Comparison of ENCODE assay signal across 14 cellular contexts in genomic region chr7:48182736-48183369, GRCh38. TPM values are rescaled to one million over a fixed set of nuclear protein-coding genes. Genes with fewer than 3 reads are reported as not detected.
DNase-seq lines count a peak whose midpoint lies in the region; ATAC-seq and TF ChIP-seq lines count a peak whose summit lies in the region.
"Had no signal": no experiment of that assay in that cellular context is flagged by ENCODE, and none has a peak within 500 bp of the region (broad histone marks: within the 10 kb centered on the region; RNA-seq: fewer than 3 reads in every experiment).

No MANE protein-coding gene starts in this region.

- H3K9me3 ChIP-seq in RWPE2 (ENCODE audit: severe bottlenecking) (peaks cover 6% of the 10 kb centered on the region), gastroesophageal sphincter (peaks cover 0 to 14% (median 0%) of the 10 kb centered on the region in 3 donors)

- DNase-seq in DMS53 (lab: John Stamatoyannopoulos, UW) (peak; percentile 44), DMS53 treated with DMSO at 0.1 percent for 48 hours (lab: John Stamatoyannopoulos, UW; ENCODE audit: unreplicated experiment) (no peak), RWPE2 (ENCODE audit: low spot score) (no peak), epithelial cell of prostate (ENCODE audit: low read depth, low spot score) (no peak), skeletal muscle cell (ENCODE audit: low read depth) (peak; percentile 4), lower leg skin (ENCODE audit: low spot score in 2 of 2) (no peak)
- DNase-seq: cerebellar nuclear complex; head of caudate nucleus; NCI-H2171 treated with DMSO at 0.1 percent for 48 hours; stimulated activated CD4-positive, alpha-beta T cell treated with anti-CD3 and anti-CD28 coated beads, Interleukin-4, amount 100 ng/mL, for 4 hours had no signal

- TF ChIP-seq CTCF in RWPE2 (IDR thresholded peaks at IDR 0.05; ENCODE audit: poor library complexity, severe bottlenecking) (no peak), lower leg skin (IDR thresholded peaks at IDR 0.05) (no peak), gastroesophageal sphincter (IDR thresholded peaks at IDR 0.05) (no peak)

- H3K27ac ChIP-seq in RWPE2 (ENCODE audit: poor library complexity, severe bottlenecking) (no peak overlapping the region), epithelial cell of prostate (peak overlapping the region; percentile 3), gastroesophageal sphincter (no peak overlapping the region)
- H3K27ac ChIP-seq: 22Rv1 had no signal

- H3K4me1 ChIP-seq in RWPE2 (ENCODE audit: insufficient read depth, poor library complexity, severe bottlenecking) (peaks cover 4% of the 10 kb centered on the region), gastroesophageal sphincter (no peaks in the 10 kb centered on the region)

- H3K27me3 ChIP-seq in RWPE2 (ENCODE audit: insufficient read depth, poor library complexity, severe bottlenecking) (no peaks in the 10 kb centered on the region), gastroesophageal sphincter (no peaks in the 10 kb centered on the region)

- TF ChIP-seq EP300 in gastroesophageal sphincter (IDR thresholded peaks at IDR 0.05): no peak

- intact Hi-C loops in lower leg skin (cut with DNase I; ENCODE audit: low total_unique reads): no loop called here

- WGBS in lower leg skin, 2 donors: 49 to 53% methylated on average over 3 of the region's 3 CpGs
- 51 to 59% methylated on average over 3 of the region's 3 CpGs for WGBS in gastroesophageal sphincter (ENCODE audit: low coverage in 1 of 2), 2 donors

- no peak overlapping the region for H3K4me3 ChIP-seq in RWPE2 (ENCODE audit: severe bottlenecking)
- H3K4me3 ChIP-seq in skeletal muscle cell (ENCODE audit: low read depth, low read length): no peak overlapping the region
- no peak overlapping the region for H3K4me3 ChIP-seq in lower leg skin (ENCODE audit: low read depth, poor library complexity, severe bottlenecking)
- no peak overlapping the region for H3K4me3 ChIP-seq in gastroesophageal sphincter
- H3K4me3 ChIP-seq: lung had no signal

- ATAC-seq in RWPE2 (ENCODE audit: low read depth): peak; percentile 54
- no peak for ATAC-seq in HG03571 (IDR thresholded peaks at IDR 0.05; ENCODE audit: unreplicated experiment)
- ATAC-seq in gastroesophageal sphincter: no peak

- TF ChIP-seq POLR2A in lower leg skin (IDR thresholded peaks at IDR 0.05) (no peak), gastroesophageal sphincter (IDR thresholded peaks at IDR 0.05) (no peak)

- no peaks in the 10 kb centered on the region for H3K36me3 ChIP-seq in RWPE2 (ENCODE audit: low read depth)
- no peaks in the 10 kb centered on the region for H3K36me3 ChIP-seq in gastroesophageal sphincter

RNA-seq across cellular contexts. Expression of gene ABCA13, which starts 11.6 kb away (rescaled TPM):
- total RNA-seq in lower leg skin (1 to 10 TPM in 1 of 4 donors, under 1 TPM in 3; 0.08 to 1.7 (median 0.52) TPM), gastroesophageal sphincter (under 1 TPM in 3 of 4 donors, not detected in 1; under 0.01 to 0.54 (median 0.04) TPM)

Comparison
In these comparisons a context has a peak if more than half of its experiments do, and no peak if none do; other contexts are left out.
1. DNase-seq: peak in DMS53 (single experiment) and skeletal muscle cell (single experiment); none in DMS53 treated with DMSO at 0.1 percent for 48 hours (single experiment), RWPE2 (single experiment), epithelial cell of prostate (single experiment) and lower leg skin (0 of 2).